8 cellular contexts compared by ENCODE assay signal in genomic region chr17:42312035-42312284, GRCh38. TPM values are rescaled to one million over a fixed set of nuclear protein-coding genes. Genes with fewer than 3 reads are reported as not detected.
DNase-seq lines count a peak whose midpoint lies in the region; ATAC-seq, FAIRE-seq and TF ChIP-seq lines count a peak whose summit lies in the region.

No MANE protein-coding gene starts in this region.

- peak overlapping the region in 6 of 10 donors; percentile 10 to 34 (median 26) for H3K4me3 ChIP-seq in heart right ventricle
- no peak overlapping the region for H3K4me3 ChIP-seq in uterus

- H3K9me3 Mint-ChIP-seq in natural killer cell: no peaks in the 10 kb centered on the region

- no peak for DNase-seq in heart right ventricle
- no peak for DNase-seq in Right ventricle myocardium superior
- no peak for DNase-seq in caudate nucleus (lab: John Stamatoyannopoulos, UW)
- no peak for DNase-seq in natural killer cell
- no peak for DNase-seq in uterus
- no peak for DNase-seq in D721Med (ENCODE audit: insufficient read length, low spot score)
- no peak for DNase-seq in HT-29 (ENCODE audit: low spot score)
- no peak for DNase-seq in NCI-H82 (lab: John Stamatoyannopoulos, UW)

- no peak overlapping the region for H3K4me3 Mint-ChIP-seq in natural killer cell

- H3K36me3 ChIP-seq in heart right ventricle (peaks cover 0 to 98% (median 42%) of the 10 kb centered on the region in 9 donors), uterus (no peaks in the 10 kb centered on the region)

- intact Hi-C loops in heart right ventricle (cut with DNase I) (loop anchor here in 2 of 10 donors (5.0 to 10.0 kb wide), 2 partner anchors 203 to 215 kb away; no protein-coding TSS in a partner anchor), Right ventricle myocardium superior (cut with DNase I) (no loop called here), natural killer cell (cut with micrococcal nuclease) (loop anchor here (1.0 kb wide), 1 partner anchor 94 kb away; no protein-coding TSS in a partner anchor), uterus (cut with DNase I; ENCODE audit: low total_unique reads) (no loop called here)

- FAIRE-seq in D721Med (lab: Jason Lieb, UNC): no peak

- no peaks in the 10 kb centered on the region for H3K27me3 ChIP-seq in heart right ventricle
- H3K27me3 ChIP-seq in uterus: no peaks in the 10 kb centered on the region

- H3K4me1 ChIP-seq in heart right ventricle (peaks cover 10 to 68% (median 31%) of the 10 kb centered on the region in 9 donors), uterus (peaks cover 10% of the 10 kb centered on the region in 2 donors)

- H3K9me3 ChIP-seq in heart right ventricle (no peaks in the 10 kb centered on the region), uterus (no peaks in the 10 kb centered on the region)

- WGBS in heart right ventricle, 2 donors: 23 to 36% methylated on average over 5 of the region's 5 CpGs

- TF ChIP-seq POLR2A in uterus (IDR thresholded peaks at IDR 0.05): no peak

- peak overlapping the region; percentile 61 to 65 for H3K27ac Mint-ChIP-seq in natural killer cell

- H3K4me1 Mint-ChIP-seq in natural killer cell: peaks cover 7 to 32% of the 10 kb centered on the region in 2 donors

- TF ChIP-seq CTCF in heart right ventricle (IDR thresholded peaks at IDR 0.05) (no peak), natural killer cell (IDR thresholded peaks at IDR 0.05) (no peak), uterus (IDR thresholded peaks at IDR 0.05) (no peak), D721Med (IDR thresholded peaks at IDR 0.05; ENCODE audit: insufficient read depth, missing control alignments) (no peak)

- no peaks in the 10 kb centered on the region for H3K27me3 Mint-ChIP-seq in natural killer cell (ENCODE audit: low read depth in 2 of 2)

- no peak for ATAC-seq in heart right ventricle
- ATAC-seq in Right ventricle myocardium superior (ENCODE audit: poor library complexity): no peak
- no peak for ATAC-seq in natural killer cell

- no peaks in the 10 kb centered on the region for H3K36me3 Mint-ChIP-seq in natural killer cell

- peak overlapping the region; percentile 24 to 86 (median 77) for H3K27ac ChIP-seq in heart right ventricle
- peak overlapping the region; percentile 80 for H3K27ac ChIP-seq in caudate nucleus (ENCODE audit: low read depth, low read length)
- peak overlapping the region; percentile 90 to 94 for H3K27ac ChIP-seq in uterus

RNA-seq across cellular contexts. Expression of gene STAT5A, which starts 23.7 kb away (rescaled TPM):
- total RNA-seq in heart right ventricle (10 to 100 TPM; 13.4 to 28.5 (median 16.1) TPM), Right ventricle myocardium superior (14.9 TPM), natural killer cell (100 to 1,000 TPM; 112 to 135 (median 117) TPM), uterus (10 to 100 TPM; 30.7 to 69.2 (median 33.9) TPM)
- 10 to 100 TPM in 1 of 2 donors, 1 to 10 TPM in 1; 8.2 to 11.9 TPM for polyA plus RNA-seq in heart right ventricle
- total RNA-seq in HT-29 (2014; rRNA removed; shearing (Covaris generic)): 11.3 and 11.7 TPM in 2 replicates

RNA-seq across cellular contexts. Expression of gene STAT5B, which starts 35.8 kb away (rescaled TPM):
- total RNA-seq in heart right ventricle (10 to 100 TPM; 26.3 to 34.7 (median 30.8) TPM), Right ventricle myocardium superior (30.0 TPM), natural killer cell (100 to 1,000 TPM in 2 of 3 donors, 10 to 100 TPM in 1; 79.9 to 112 (median 103) TPM), uterus (100 to 1,000 TPM in 3 of 4 donors, 10 to 100 TPM in 1; 72.1 to 187 (median 144) TPM)
- polyA plus RNA-seq in heart right ventricle: 10 to 100 TPM; 14.4 to 22.5 TPM
- 11.1 and 13.9 TPM in 2 replicates for total RNA-seq in HT-29 (2014; rRNA removed; shearing (Covaris generic))

Comparison
In these comparisons a context has a peak if more than half of its experiments do, and no peak if none do; other contexts are left out.
1. H3K4me3 ChIP-seq: peak in heart right ventricle (6 of 10); none in uterus (0 of 2).
2. Peak in every context shown above with its lines, with median percentiles within 50 percentile points of each other: H3K27ac ChIP-seq.